Comparison of ENCODE assay signal across 8 cellular contexts in genomic region chr17:75753193-75753513, GRCh38. TPM values are rescaled to one million over a fixed set of nuclear protein-coding genes. Genes with fewer than 3 reads are reported as not detected.
DNase-seq lines count a peak whose midpoint lies in the region; ATAC-seq and TF ChIP-seq lines count a peak whose summit lies in the region.

No MANE protein-coding gene starts in this region.

- peaks cover 6% of the 10 kb centered on the region for H3K4me1 Mint-ChIP-seq in GM23338

- H2AFZ ChIP-seq in GM23338 (peak overlapping the region; percentile 93; the same call in 1 of the 2 replicates), smooth muscle cell (ENCODE audit: low read depth) (no peak overlapping the region)

- no peak for DNase-seq in GM23338 (ENCODE audit: low spot score)
- DNase-seq in WERI-Rb-1, result no peak
- DNase-seq in right cardiac atrium, result peak in 1 of 3 donors; percentile 46
- no peak for DNase-seq in smooth muscle cell (lab: John Stamatoyannopoulos, UW; ENCODE audit: unreplicated experiment)
- no peak for DNase-seq in Ammon's horn (ENCODE audit: low spot score)

- H3K9ac ChIP-seq in smooth muscle cell (ENCODE audit: low read depth), result no peak overlapping the region

- no peaks in the 10 kb centered on the region for H3K36me3 ChIP-seq in GM23338 (ENCODE audit: insufficient read depth)
- H3K36me3 ChIP-seq in WERI-Rb-1, result peaks cover 5% of the 10 kb centered on the region; the same call in 1 of the 2 replicates
- no peaks in the 10 kb centered on the region for H3K36me3 ChIP-seq in smooth muscle cell (ENCODE audit: low read depth)

- H3K36me3 Mint-ChIP-seq in GM23338 (ENCODE audit: low read depth), result no peaks in the 10 kb centered on the region

- H3K9me3 ChIP-seq in WERI-Rb-1 (ENCODE audit: severe bottlenecking) (no peaks in the 10 kb centered on the region), right cardiac atrium (ENCODE audit: control insufficient read depth, low read length) (no peaks in the 10 kb centered on the region), smooth muscle cell (replicated peaks; ENCODE audit: low read depth) (no peaks in the 10 kb centered on the region)

- no peaks in the 10 kb centered on the region for H3K27me3 ChIP-seq in GM23338 (ENCODE audit: insufficient read depth)
- no peaks in the 10 kb centered on the region for H3K27me3 ChIP-seq in WERI-Rb-1 (ENCODE audit: insufficient read depth, low read depth, severe bottlenecking)
- no peaks in the 10 kb centered on the region for H3K27me3 ChIP-seq in right cardiac atrium (ENCODE audit: control insufficient read depth, insufficient read depth)
- H3K27me3 ChIP-seq in smooth muscle cell (ENCODE audit: low read depth), result no peaks in the 10 kb centered on the region

- ATAC-seq in GM23338 (no peak), right cardiac atrium (no peak), HG02623 (IDR thresholded peaks at IDR 0.05; ENCODE audit: unreplicated experiment) (no peak), GM18870 (IDR thresholded peaks at IDR 0.05; ENCODE audit: unreplicated experiment) (no peak), GM21737 (IDR thresholded peaks at IDR 0.05; ENCODE audit: unreplicated experiment) (no peak)

- H3K4me2 ChIP-seq in GM23338 (peak overlapping the region; percentile 73), smooth muscle cell (peak overlapping the region; percentile 85)

- H3K27me3 Mint-ChIP-seq in GM23338 (ENCODE audit: insufficient read depth, low read depth, poor library complexity), result peaks cover 24% of the 10 kb centered on the region

- H3K4me3 Mint-ChIP-seq in GM23338, result peak overlapping the region; percentile 55

- H3K4me3 ChIP-seq in GM23338, result peak overlapping the region; percentile 53
- peak overlapping the region; percentile 52 for H3K4me3 ChIP-seq in WERI-Rb-1 (ENCODE audit: low read depth, low read length)
- peak overlapping the region; percentile 40 for H3K4me3 ChIP-seq in right cardiac atrium (ENCODE audit: low read length)
- H3K4me3 ChIP-seq in smooth muscle cell, result peak overlapping the region; percentile 40

- no peaks in the 10 kb centered on the region for H4K20me1 ChIP-seq in GM23338 (replicated peaks; ENCODE audit: insufficient read depth)
- H4K20me1 ChIP-seq in smooth muscle cell (ENCODE audit: low read depth), result peaks cover 8% of the 10 kb centered on the region

- intact Hi-C loops in right cardiac atrium (cut with DNase I), result loop anchor here in 2 of 4 donors (5.0 kb wide), 2 partner anchors 86 to 121 kb away; partner anchors contain the start of genes RECQL5 (in 1 of the 2), SAP30BP (in 1 of the 2) and SMIM5 (in 1 of the 2)

- H3K4me1 ChIP-seq in GM23338 (ENCODE audit: insufficient read depth) (no peaks in the 10 kb centered on the region), right cardiac atrium (ENCODE audit: control insufficient read depth, insufficient read depth, low read length) (peaks cover 2% of the 10 kb centered on the region), smooth muscle cell (ENCODE audit: low read depth) (peaks cover 5% of the 10 kb centered on the region)

- H3K9me2 ChIP-seq in GM23338 (ENCODE audit: insufficient read depth), result no peaks in the 10 kb centered on the region

- no peak for TF ChIP-seq CTCF in GM23338 (conservative IDR thresholded peaks at IDR 0.05; ENCODE audit: low read depth in 2 of 2)
- no peak for TF ChIP-seq CTCF in WERI-Rb-1 (IDR thresholded peaks at IDR 0.05; ENCODE audit: low read depth, low read length)
- no peak for TF ChIP-seq CTCF in smooth muscle cell (IDR thresholded peaks at IDR 0.05; ENCODE audit: borderline replicate concordance, insufficient read depth, poor library complexity, severe bottlenecking)

- H3K79me2 ChIP-seq in GM23338 (replicated peaks; ENCODE audit: insufficient read depth) (no peaks in the 10 kb centered on the region), smooth muscle cell (ENCODE audit: low read depth) (no peaks in the 10 kb centered on the region)

- peaks cover 7% of the 10 kb centered on the region; the same call in 1 of the 2 replicates for H3F3A ChIP-seq in GM23338 (replicated peaks; ENCODE audit: low read depth)
- H3F3A ChIP-seq in smooth muscle cell (ENCODE audit: low read depth), result no peaks in the 10 kb centered on the region

- no peaks in the 10 kb centered on the region for H3K9me3 Mint-ChIP-seq in GM23338

- H3K27ac ChIP-seq in GM23338 (ENCODE audit: low read depth), result no peak overlapping the region
- peak overlapping the region; percentile 86 for H3K27ac ChIP-seq in WERI-Rb-1
- no peak overlapping the region for H3K27ac ChIP-seq in right cardiac atrium (ENCODE audit: low read length)
- no peak overlapping the region for H3K27ac ChIP-seq in smooth muscle cell (ENCODE audit: low read depth)

- no peak overlapping the region for H3K27ac Mint-ChIP-seq in GM23338

- WGBS in right cardiac atrium, result 67% methylated on average over 14 of the region's 14 CpGs
- 87% methylated on average over 14 of the region's 14 CpGs for WGBS in smooth muscle cell (ENCODE audit: low lambda C conversion rate)

TF ChIP-seq in GM23338, 12 proteins besides CTCF, POLR2A, EP300 and RAD21 (continues in another document):
- no peak for TF ChIP-seq ZNF114 (CRISPR knock-in tag; IDR thresholded peaks at IDR 0.05)
- no peak for TF ChIP-seq ZNF331 (CRISPR knock-in tag; IDR thresholded peaks at IDR 0.05; ENCODE audit: low read depth)
- no peak for TF ChIP-seq NANOG (IDR thresholded peaks at IDR 0.05; ENCODE audit: borderline replicate concordance)
- TF ChIP-seq EZH2phosphoT487 (IDR thresholded peaks at IDR 0.05; ENCODE audit: unreplicated experiment), result no peak
- no peak for TF ChIP-seq STAT1 (IDR thresholded peaks at IDR 0.05; ENCODE audit: unreplicated experiment)
- TF ChIP-seq REST (IDR thresholded peaks at IDR 0.05; ENCODE audit: unreplicated experiment), result no peak

RNA-seq across cellular contexts. Expression of gene GALK1, which starts 11.8 kb away (rescaled TPM):
- 30.5 TPM in 2 replicates for total RNA-seq in GM23338 (2014; rRNA removed; shearing (Covaris generic))
- polyA plus RNA-seq in GM23338 (2016; fragmentation: Nextera tagmentation; extraction: Ambion mirVana) (31.7 and 34.7 TPM in 2 replicates), right cardiac atrium (22.6 TPM), smooth muscle cell (88.8 and 108 TPM in 2 replicates)
- total RNA-seq in right cardiac atrium (10 to 100 TPM; 15.9 to 19.5 (median 17.3) TPM), smooth muscle cell (31.1 and 32.7 TPM in 2 replicates)

RNA-seq across cellular contexts. Expression of gene UNK, which starts 31.5 kb away (rescaled TPM):
- 65.2 and 67.0 TPM in 2 replicates for total RNA-seq in GM23338 (2014; rRNA removed; shearing (Covaris generic))
- 16.6 and 21.8 TPM in 2 replicates for polyA plus RNA-seq in GM23338 (2016; fragmentation: Nextera tagmentation; extraction: Ambion mirVana)
- total RNA-seq in right cardiac atrium, result 10 to 100 TPM; 18.2 to 22.5 (median 19.9) TPM
- polyA plus RNA-seq in right cardiac atrium, result 20.8 TPM
- 25.4 and 39.5 TPM in 2 replicates for total RNA-seq in smooth muscle cell
- 26.8 and 31.5 TPM in 2 replicates for polyA plus RNA-seq in smooth muscle cell

RNA-seq across cellular contexts. Expression of gene ITGB4, which starts 31.9 kb away (rescaled TPM):
- total RNA-seq in GM23338 (2014; rRNA removed; shearing (Covaris generic)), result 9.7 and 10.3 TPM in 2 replicates
- 4.2 and 6.1 TPM in 2 replicates for polyA plus RNA-seq in GM23338 (2016; fragmentation: Nextera tagmentation; extraction: Ambion mirVana)
- total RNA-seq in right cardiac atrium, result 10 to 100 TPM; 19.9 to 29.7 (median 23.6) TPM
- 12.7 TPM for polyA plus RNA-seq in right cardiac atrium
- 66.0 and 83.8 TPM in 2 replicates for total RNA-seq in smooth muscle cell
- polyA plus RNA-seq in smooth muscle cell, result 47.2 and 233 TPM in 2 replicates
